In the genomic region with DNA sequence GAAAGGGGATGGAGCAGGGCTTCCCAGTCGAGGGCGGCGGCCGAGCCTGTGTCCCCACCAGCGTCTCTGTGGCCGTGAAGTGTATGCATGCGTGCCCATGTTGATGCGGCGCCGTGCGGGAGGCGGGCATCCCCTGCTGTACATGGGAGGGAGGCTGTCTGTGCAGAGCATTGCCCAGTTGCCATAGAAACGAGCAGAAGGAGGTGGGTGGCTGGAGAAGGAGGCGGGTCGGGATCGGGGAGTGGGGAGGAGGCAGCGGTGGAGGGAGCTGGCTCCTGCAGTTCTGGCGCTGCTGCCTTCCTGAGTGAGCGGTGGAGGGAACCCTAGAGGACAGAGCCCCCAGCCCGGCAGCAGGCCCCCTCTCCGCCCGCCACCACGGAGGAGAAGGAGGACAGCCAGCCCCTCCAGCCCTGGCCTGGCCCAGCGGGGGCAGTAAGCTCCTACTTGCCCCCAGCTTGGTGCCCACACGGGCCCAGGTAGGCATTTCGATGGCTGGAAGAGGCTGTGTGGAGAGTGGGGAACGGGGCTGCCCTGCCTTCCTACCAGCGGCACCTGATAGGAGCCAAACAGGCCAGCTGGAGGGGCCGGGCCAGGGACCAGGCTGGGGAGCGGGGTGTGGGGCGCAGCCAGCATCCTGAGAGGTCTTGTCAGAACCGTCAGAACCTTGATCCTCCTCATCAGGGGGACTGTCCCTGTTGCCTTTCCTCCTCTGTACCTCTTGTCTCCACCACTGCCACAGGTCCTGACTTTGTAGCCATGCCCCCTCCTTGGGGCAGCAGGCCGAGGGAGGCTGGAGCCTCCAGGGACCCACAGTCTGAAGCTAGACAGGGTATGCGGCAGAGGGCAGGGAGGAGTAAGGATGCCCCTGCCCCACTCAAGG, we compare ENCODE assay signal across 9 cellular contexts. TPM values are rescaled to one million over a fixed set of nuclear protein-coding genes. Genes with fewer than 3 reads are reported as not detected.
DNase-seq lines count a peak whose midpoint lies in the region; ATAC-seq, FAIRE-seq and TF ChIP-seq lines count a peak whose summit lies in the region.
"Had no signal": no experiment of that assay in that cellular context is flagged by ENCODE, and none has a peak within 500 bp of the region (broad histone marks: within the 10 kb centered on the region; RNA-seq: fewer than 3 reads in every experiment).

No MANE protein-coding gene starts in this region.

- ATAC-seq in CD4-positive, alpha-beta T cell (ENCODE audit: poor library complexity): no peak
- no peak for ATAC-seq in HG03520 (IDR thresholded peaks at IDR 0.05; ENCODE audit: unreplicated experiment)

- H3K36me3 Mint-ChIP-seq in astrocyte (ENCODE audit: low read depth, unreplicated experiment): no peaks in the 10 kb centered on the region
- no peaks in the 10 kb centered on the region for H3K36me3 Mint-ChIP-seq in CD4-positive, alpha-beta T cell (ENCODE audit: low read depth)

- H3K36me3 ChIP-seq in HUES64 (ENCODE audit: insufficient read depth, low read length) (no peaks in the 10 kb centered on the region), astrocyte (ENCODE audit: insufficient read depth, low read length) (no peaks in the 10 kb centered on the region)
- H3K36me3 ChIP-seq: heart right ventricle had no signal

- peaks cover 44% of the 10 kb centered on the region for H3K27me3 Mint-ChIP-seq in astrocyte (ENCODE audit: low read depth, unreplicated experiment)
- peaks cover 6% of the 10 kb centered on the region for H3K27me3 Mint-ChIP-seq in CD4-positive, alpha-beta T cell

- H3K9me3 Mint-ChIP-seq in astrocyte (ENCODE audit: unreplicated experiment): peaks cover 3% of the 10 kb centered on the region
- peaks cover 5% of the 10 kb centered on the region for H3K9me3 Mint-ChIP-seq in CD4-positive, alpha-beta T cell

- TF ChIP-seq CTCF in astrocyte (IDR thresholded peaks at IDR 0.05; ENCODE audit: insufficient read depth, low read depth, low read length): no peak
- TF ChIP-seq CTCF in CD4-positive, alpha-beta T cell (IDR thresholded peaks at IDR 0.05): no peak

- 9% methylated on average over 34 of the region's 34 CpGs for WGBS in HUES64

- H3K4me2 ChIP-seq in astrocyte (ENCODE audit: low read length): peak overlapping the region; percentile 59

- H3K4me3 ChIP-seq in HUES64 (ENCODE audit: low read length) (peak overlapping the region; percentile 57), astrocyte (ENCODE audit: insufficient read depth, low read depth, low read length) (no peak overlapping the region)

- no peak overlapping the region for H3K27ac ChIP-seq in HUES64 (ENCODE audit: low read depth, low read length)
- no peak overlapping the region for H3K27ac ChIP-seq in astrocyte (ENCODE audit: low read depth, low read length)
- H3K27ac ChIP-seq in CD4-positive, alpha-beta T cell (ENCODE audit: low read depth, low read length): no peak overlapping the region
- H3K27ac ChIP-seq: heart right ventricle had no signal

- CTCF ChIA-PET in CD4-positive, alpha-beta T cell (lab: Charles Lee): no interaction called here

- peak; percentile 50 for DNase-seq in astrocyte (ENCODE audit: low read depth)
- DNase-seq in hypothalamus (lab: John Stamatoyannopoulos, UW): peak in 36 of 51 donors; percentile 16 to 82 (median 52)
- peak; percentile 86 for DNase-seq in retina
- DNase-seq in CD4-positive, alpha-beta T cell: no peak
- DNase-seq in NCI-H1105 treated with DMSO at 0.1 percent for 48 hours (lab: John Stamatoyannopoulos, UW): no peak
- DNase-seq: NCI-H774 had no signal

- FAIRE-seq in astrocyte (lab: Jason Lieb, UNC): no peak

- peaks cover 19% of the 10 kb centered on the region for H3K27me3 ChIP-seq in HUES64 (ENCODE audit: insufficient read depth, low read length)
- H3K27me3 ChIP-seq in astrocyte (ENCODE audit: insufficient read depth, low read length): peaks cover 7% of the 10 kb centered on the region
- no peaks in the 10 kb centered on the region for H3K27me3 ChIP-seq in CD4-positive, alpha-beta T cell (ENCODE audit: control insufficient read depth, insufficient read depth, low read length)

- H3K4me3 Mint-ChIP-seq in astrocyte (ENCODE audit: unreplicated experiment): peak overlapping the region; percentile 45
- H3K4me3 Mint-ChIP-seq in CD4-positive, alpha-beta T cell: no peak overlapping the region

- H3K4me1 ChIP-seq in HUES64 (ENCODE audit: insufficient read depth, low read length) (peaks cover 17% of the 10 kb centered on the region), astrocyte (ENCODE audit: insufficient read depth, low read length) (peaks cover 5% of the 10 kb centered on the region)

- peak overlapping the region; percentile 47 for H2AFZ ChIP-seq in astrocyte (ENCODE audit: low read depth, low read length)

- no peaks in the 10 kb centered on the region for H3K79me2 ChIP-seq in astrocyte (ENCODE audit: insufficient read depth, low read length)

- H3K9me3 ChIP-seq in HUES64 (ENCODE audit: insufficient read depth, low read depth, low read length): peaks cover under 1% of the 10 kb centered on the region; the same call in 1 of the 2 replicates
- no peaks in the 10 kb centered on the region for H3K9me3 ChIP-seq in astrocyte (ENCODE audit: insufficient read depth, low read depth, low read length)
- no peaks in the 10 kb centered on the region for H3K9me3 ChIP-seq in CD4-positive, alpha-beta T cell (ENCODE audit: control insufficient read depth, low read length)

- H3K27ac Mint-ChIP-seq in astrocyte (ENCODE audit: unreplicated experiment): no peak overlapping the region
- no peak overlapping the region for H3K27ac Mint-ChIP-seq in CD4-positive, alpha-beta T cell

- POLR2A ChIA-PET in CD4-positive, alpha-beta T cell (lab: Charles Lee): no interaction called here

- H3K9ac ChIP-seq in HUES64 (ENCODE audit: low read depth, low read length): peak overlapping the region; percentile 20; the same call in 1 of the 2 replicates
- H3K9ac ChIP-seq in astrocyte (ENCODE audit: low read length): no peak overlapping the region

- H3K4me1 Mint-ChIP-seq in astrocyte (ENCODE audit: low read depth, unreplicated experiment): no peaks in the 10 kb centered on the region
- no peaks in the 10 kb centered on the region for H3K4me1 Mint-ChIP-seq in CD4-positive, alpha-beta T cell (ENCODE audit: low read depth)

- intact Hi-C loops in CD4-positive, alpha-beta T cell (cut with DNase I, micrococcal nuclease): no loop called here

- no peaks in the 10 kb centered on the region for H4K20me1 ChIP-seq in astrocyte (ENCODE audit: insufficient read depth, low read length)

RNA-seq across cellular contexts. Expression of gene SPDEF, which starts 41.3 kb away (rescaled TPM):
- 0.10 TPM for polyA plus RNA-seq in HUES64 (2013, experiment 1 of 2)
- not detected for polyA plus RNA-seq in HUES64 (2013, experiment 2 of 2)
- 0.14 and 0.16 TPM in 2 replicates for total RNA-seq in astrocyte
- total RNA-seq in CD4-positive, alpha-beta T cell: under 1 TPM; 0.17 to 0.36 TPM

RNA-seq across cellular contexts. Expression of gene PACSIN1, which starts 49.0 kb away (rescaled TPM):
- 3.8 TPM for polyA plus RNA-seq in HUES64 (2013, experiment 1 of 2)
- 3.9 TPM for polyA plus RNA-seq in HUES64 (2013, experiment 2 of 2)
- total RNA-seq in astrocyte: 0.32 and 0.46 TPM in 2 replicates
- 1 to 10 TPM; 1.3 to 1.4 TPM for total RNA-seq in CD4-positive, alpha-beta T cell

Comparison
In these comparisons a context has a peak if more than half of its experiments do, and no peak if none do; other contexts are left out.
1. DNase-seq: peak in astrocyte (single experiment), hypothalamus (36 of 51) and retina (single experiment); none in CD4-positive, alpha-beta T cell (0 of 10) and NCI-H1105 treated with DMSO at 0.1 percent for 48 hours (single experiment).